In genomic region chr16:70419384-70420327, GRCh38 we compare ENCODE assay signal across 16 cellular contexts. TPM values are rescaled to one million over a fixed set of nuclear protein-coding genes. Genes with fewer than 3 reads are reported as not detected.
DNase-seq lines count a peak whose midpoint lies in the region; ATAC-seq and TF ChIP-seq lines count a peak whose summit lies in the region.
"Had no signal": no experiment of that assay in that cellular context is flagged by ENCODE, and none has a peak within 500 bp of the region (broad histone marks: within the 10 kb centered on the region; RNA-seq: fewer than 3 reads in every experiment).

No MANE protein-coding gene starts in this region.

- peak overlapping the region; percentile 56 for H3K9ac ChIP-seq in BLaER1
- no peak overlapping the region for H3K9ac ChIP-seq in liver (ENCODE audit: low read depth in 1 of 2, low read length in 2 of 2)

- peaks cover 5% of the 10 kb centered on the region; the same call in 1 of the 2 replicates for H3F3A ChIP-seq in GM23338 (replicated peaks; ENCODE audit: low read depth)

- no peaks in the 10 kb centered on the region for H3K9me3 ChIP-seq in BLaER1
- H3K9me3 ChIP-seq in liver (ENCODE audit: control insufficient read depth in 4 of 4, low read length in 3 of 4) = no peaks in the 10 kb centered on the region
- H3K9me3 ChIP-seq in lower lobe of right lung = no peaks in the 10 kb centered on the region
- H3K9me3 ChIP-seq: transverse colon had no signal

- H3K4me2 ChIP-seq in BLaER1 (peak overlapping the region; percentile 90), GM23338 (peak overlapping the region; percentile 65; the same call in 1 of the 2 replicates)
- H3K4me2 ChIP-seq: PC-9 had no signal

- H3K27ac ChIP-seq in BLaER1 (peak overlapping the region; percentile 74), GM23338 (ENCODE audit: low read depth) (no peak overlapping the region), liver (ENCODE audit: low read depth in 1 of 2, low read length in 2 of 2) (no peak overlapping the region), lower lobe of right lung (no peak overlapping the region), brain microvascular endothelial cell (no peak overlapping the region)
- H3K27ac ChIP-seq: PC-9, transverse colon had no signal

- in situ Hi-C loops in brain microvascular endothelial cell (cut with HindIII; ENCODE audit: low pct_ligation_motif_present, low sequenced_read_pairs) = no loop called here

- H3K36me3 ChIP-seq in BLaER1 (peaks cover 30% of the 10 kb centered on the region), GM23338 (ENCODE audit: insufficient read depth) (no peaks in the 10 kb centered on the region), liver (ENCODE audit: control insufficient read depth in 4 of 4, insufficient read depth in 3 of 4, low read depth in 1 of 4, low read length in 3 of 4) (no peaks in the 10 kb centered on the region), lower lobe of right lung (no peaks in the 10 kb centered on the region), brain microvascular endothelial cell (replicated peaks) (peaks cover 20% of the 10 kb centered on the region)
- H3K36me3 ChIP-seq: transverse colon had no signal

- H2AFZ ChIP-seq in GM23338 = no peak overlapping the region
- H2AFZ ChIP-seq: PC-9 had no signal

- no peaks in the 10 kb centered on the region for H3K9me2 ChIP-seq in GM23338 (ENCODE audit: insufficient read depth)

- TF ChIP-seq RAD21 in liver (IDR thresholded peaks at IDR 0.05) = no peak

- H3K27me3 Mint-ChIP-seq in GM23338 (ENCODE audit: insufficient read depth, low read depth, poor library complexity) (peaks cover 16% of the 10 kb centered on the region), WTC11 (ENCODE audit: low read depth) (no peaks in the 10 kb centered on the region)

- POLR2A ChIA-PET in WTC11 (lab: Charles Lee) = interaction anchor here (0.6 kb wide), 1 partner anchor 16 kb away, joined by 3 read pairs; no protein-coding TSS in a partner anchor

- H3K4me1 ChIP-seq in BLaER1 = peaks cover 71% of the 10 kb centered on the region
- peaks cover 41% of the 10 kb centered on the region for H3K4me1 ChIP-seq in GM23338 (ENCODE audit: insufficient read depth)
- H3K4me1 ChIP-seq in liver (ENCODE audit: control insufficient read depth in 4 of 4, insufficient read depth in 4 of 4, low read length in 3 of 4) = peaks cover 13 to 45% (median 28%) of the 10 kb centered on the region in 4 donors
- peaks cover 58% of the 10 kb centered on the region for H3K4me1 ChIP-seq in lower lobe of right lung

- H3K4me1 Mint-ChIP-seq in GM23338 (peaks cover 71% of the 10 kb centered on the region), WTC11 (peaks cover 67% of the 10 kb centered on the region)

- peaks cover 4% of the 10 kb centered on the region; the same call in 2 of the 3 replicates for H3K36me3 Mint-ChIP-seq in GM23338 (ENCODE audit: low read depth)
- H3K36me3 Mint-ChIP-seq in WTC11 = peaks cover 6% of the 10 kb centered on the region; the same call in 1 of the 2 replicates

- H3K79me2 ChIP-seq in GM23338 (replicated peaks; ENCODE audit: insufficient read depth) = peaks cover 71% of the 10 kb centered on the region

- H3K9me3 Mint-ChIP-seq in GM23338 (no peaks in the 10 kb centered on the region), WTC11 (no peaks in the 10 kb centered on the region)

- DNase-seq in GM23338 (ENCODE audit: low spot score) (no peak), WTC11 (ENCODE audit: low spot score) (no peak), OCI-M2 (lab: John Stamatoyannopoulos, UW; ENCODE audit: unreplicated experiment) (no peak), lower lobe of right lung (no peak), brain microvascular endothelial cell (no peak)
- DNase-seq in stimulated activated naive CD4-positive, alpha-beta T cell (lab: John Stamatoyannopoulos, UW) = no peak
- DNase-seq: activated CD4-positive, CD25-positive, alpha-beta regulatory T cell treated with anti-CD3 and anti-CD28 coated beads, Interleukin-2, amount 50 U/mL, for 72 hours; AML-193; effector memory CD4-positive, alpha-beta T cell; NCI-H1417; NCI-H446; PC-9; SW 1271; transverse colon had no signal

- H3K27me3 ChIP-seq in BLaER1 (no peaks in the 10 kb centered on the region), GM23338 (ENCODE audit: insufficient read depth) (no peaks in the 10 kb centered on the region), liver (ENCODE audit: control insufficient read depth in 4 of 4, insufficient read depth in 4 of 4, low read length in 3 of 4) (no peaks in the 10 kb centered on the region), lower lobe of right lung (ENCODE audit: low read depth) (no peaks in the 10 kb centered on the region), brain microvascular endothelial cell (replicated peaks) (no peaks in the 10 kb centered on the region)
- H3K27me3 ChIP-seq: transverse colon had no signal

- intact Hi-C loops in lower lobe of right lung (cut with DNase I) = no loop called here

- WGBS in liver = 41% methylated on average over 14 of the region's 14 CpGs

- CTCF ChIA-PET in WTC11 (lab: Charles Lee) = interaction anchor here (0.6 to 2.6 kb wide), 5 partner anchors 8 to 52 kb away, joined by 3 to 17 read pairs (median 5); no protein-coding TSS in a partner anchor

- H3K4me3 Mint-ChIP-seq in GM23338 (no peak overlapping the region), WTC11 (no peak overlapping the region)

- no peak for TF ChIP-seq CTCF in GM23338 (conservative IDR thresholded peaks at IDR 0.05; ENCODE audit: low read depth in 2 of 2)
- TF ChIP-seq CTCF in WTC11 (IDR thresholded peaks at IDR 0.05) = no peak
- TF ChIP-seq CTCF in liver (IDR thresholded peaks at IDR 0.05; ENCODE audit: low read depth, low read length, missing input control) = no peak
- no peak for TF ChIP-seq CTCF in lower lobe of right lung (IDR thresholded peaks at IDR 0.05)
- no peak for TF ChIP-seq CTCF in brain microvascular endothelial cell (IDR thresholded peaks at IDR 0.05; ENCODE audit: low read depth, low read length, missing control alignments)

- H4K20me1 ChIP-seq in BLaER1 (peaks cover 83% of the 10 kb centered on the region), GM23338 (replicated peaks; ENCODE audit: insufficient read depth) (peaks cover 19% of the 10 kb centered on the region)

- ATAC-seq in GM23338 (no peak), WTC11 (no peak), lower lobe of right lung (no peak)

- H3K4me3 ChIP-seq in BLaER1 = 0 out of 2 replicates have a peak overlapping the region, but pooled peaks have one; percentile 13
- H3K4me3 ChIP-seq in GM23338 = no peak overlapping the region
- H3K4me3 ChIP-seq in liver (ENCODE audit: low read depth in 1 of 3, low read length in 3 of 3) = no peak overlapping the region
- no peak overlapping the region for H3K4me3 ChIP-seq in lower lobe of right lung
- no peak overlapping the region for H3K4me3 ChIP-seq in brain microvascular endothelial cell (ENCODE audit: low read depth, low read length)
- H3K4me3 ChIP-seq: PC-9, transverse colon had no signal

- H3K27ac Mint-ChIP-seq in GM23338 = no peak overlapping the region
- H3K27ac Mint-ChIP-seq in WTC11 = peak overlapping the region; percentile 60

TF ChIP-seq in GM23338, 12 proteins besides CTCF, POLR2A, EP300 and RAD21:
- TF ChIP-seq CREB1 (CRISPR knock-in tag; IDR thresholded peaks at IDR 0.05; ENCODE audit: low read depth) = no peak
- TF ChIP-seq NANOG (IDR thresholded peaks at IDR 0.05; ENCODE audit: borderline replicate concordance) = no peak
- no peak for TF ChIP-seq JUNB (IDR thresholded peaks at IDR 0.05; ENCODE audit: unreplicated experiment)
TF ChIP-seq in GM23338: peak in this region for 0.

TF ChIP-seq in WTC11, 78 proteins besides CTCF, POLR2A, EP300 and RAD21 (continues in another document):
- no peak for TF ChIP-seq ZNF121 (CRISPR knock-in tag; IDR thresholded peaks at IDR 0.05)

TF ChIP-seq in liver, 16 proteins besides CTCF, POLR2A, EP300 and RAD21 (continues in another document):
- TF ChIP-seq SP1 (IDR thresholded peaks at IDR 0.05) = peak; percentile 16
- TF ChIP-seq ATF3 (IDR thresholded peaks at IDR 0.05) = no peak
- TF ChIP-seq RXRA (IDR thresholded peaks at IDR 0.05) = peak; percentile 19 to 67
- no peak for TF ChIP-seq FOXA1 (IDR thresholded peaks at IDR 0.05)
- no peak for TF ChIP-seq HNF4G (IDR thresholded peaks at IDR 0.05)
- TF ChIP-seq NR2F2 (IDR thresholded peaks at IDR 0.05) = no peak
- TF ChIP-seq MAX (IDR thresholded peaks at IDR 0.05) = no peak
- no peak for TF ChIP-seq EGR1 (IDR thresholded peaks at IDR 0.05; ENCODE audit: low read depth in 2 of 2)
- TF ChIP-seq GABPA (IDR thresholded peaks at IDR 0.05 in 1 of 2, conservative IDR thresholded peaks at IDR 0.05 in 1 of 2) = no peak
- no peak for TF ChIP-seq TAF1 (conservative IDR thresholded peaks at IDR 0.05)
- TF ChIP-seq JUND (IDR thresholded peaks at IDR 0.05) = peak in 1 of 2 donors; percentile 33

RNA-seq across cellular contexts. Expression of gene ST3GAL2, which starts 19.2 kb away (rescaled TPM):
- 36.8 and 39.8 TPM in 2 replicates for total RNA-seq in GM23338 (2014; rRNA removed; shearing (Covaris generic))
- polyA plus RNA-seq in GM23338 (2016; fragmentation: Nextera tagmentation; extraction: Ambion mirVana) (12.1 and 12.3 TPM in 2 replicates), liver (1 to 10 TPM; 3.9 to 9.8 TPM)
- total RNA-seq in WTC11 (2021) (46.0 to 49.4 TPM (median 46.2 TPM) in 3 replicates), liver (10 to 100 TPM; 16.1 to 53.1 TPM), lower lobe of right lung (31.8 TPM)

RNA-seq across cellular contexts. Expression of gene FCSK, which starts 34.7 kb away (rescaled TPM):
- total RNA-seq in GM23338 (2014; rRNA removed; shearing (Covaris generic)) = 4.0 and 8.0 TPM in 2 replicates
- 1.5 and 2.3 TPM in 2 replicates for polyA plus RNA-seq in GM23338 (2016; fragmentation: Nextera tagmentation; extraction: Ambion mirVana)
- 7.0 to 10.6 TPM (median 8.6 TPM) in 3 replicates for total RNA-seq in WTC11 (2021)
- 10 to 100 TPM in 1 of 2 donors, 1 to 10 TPM in 1; 7.3 to 20.2 TPM for total RNA-seq in liver
- 1 to 10 TPM; 4.3 to 9.7 TPM for polyA plus RNA-seq in liver
- 23.8 TPM for total RNA-seq in lower lobe of right lung
